ENCODE assay signal across 21 cellular contexts in genomic region chr4:112645541-112646329, GRCh38.
"Had no signal": no experiment of that assay in that cellular context is flagged by ENCODE, and none has a peak within 500 bp of the region (broad histone marks: within the 10 kb centered on the region; RNA-seq: fewer than 3 reads in every experiment).

No MANE protein-coding gene starts in this region.

- H3K4me3 Mint-ChIP-seq: activated B cell treated with CpG ODN at 0.5 μM for 24 hours; activated naive CD4-positive, alpha-beta T cell treated with anti-CD3 and anti-CD28 coated beads, Interleukin-2, amount 50 U/mL, for 24 hours; naive thymus-derived CD4-positive, alpha-beta T cell; stimulated activated effector memory CD8-positive, alpha-beta T cell treated with anti-CD3 and anti-CD28 coated beads, Interleukin-12 subunit alpha, Interleukin-12 subunit beta, amount 100 ng/mL, for 72 hours had no signal

- H3K4me1 ChIP-seq: upper lobe of right lung had no signal

- H3K4me3 ChIP-seq: adrenal gland, left ventricle myocardium inferior, mucosa of descending colon, thoracic aorta, upper lobe of right lung had no signal

- DNase-seq: activated B cell treated with CpG ODN at 0.5 μM for 24 hours; activated CD4-positive, alpha-beta T cell treated with anti-CD3 and anti-CD28 coated beads for 48 hours; activated CD8-positive, alpha-beta memory T cell treated with anti-CD3 and anti-CD28 coated beads for 24 hours; activated effector memory CD4-positive, alpha-beta T cell treated with Interleukin-2 at 50 U/mL for 16 hours; activated T-cell treated with anti-CD3 and anti-CD28 coated beads for 4 hours; adrenal gland; dermis blood vessel endothelial cell; hippocampal formation; kidney; left ventricle myocardium inferior; mucosa of descending colon; naive thymus-derived CD4-positive, alpha-beta T cell; posterior cingulate gyrus; retina; stimulated activated CD4-positive, alpha-beta T cell treated with anti-CD3 and anti-CD28 coated beads, Interleukin-12 subunit alpha, Interleukin-12 subunit beta, amount 100 ng/mL, for 4 hours; stimulated activated CD4-positive, alpha-beta T cell treated with anti-CD3 and anti-CD28 coated beads, Interleukin-2, amount 100 ng/mL, for 24 hours; T-helper 2 cell; upper lobe of right lung had no signal

- H3K27ac Mint-ChIP-seq: activated B cell treated with CpG ODN at 0.5 μM for 24 hours; activated naive CD4-positive, alpha-beta T cell treated with anti-CD3 and anti-CD28 coated beads, Interleukin-2, amount 50 U/mL, for 24 hours; stimulated activated effector memory CD8-positive, alpha-beta T cell treated with anti-CD3 and anti-CD28 coated beads, Interleukin-12 subunit alpha, Interleukin-12 subunit beta, amount 100 ng/mL, for 72 hours had no signal

- H3K9me3 ChIP-seq: adrenal gland, left ventricle myocardium inferior, mucosa of descending colon, thoracic aorta, upper lobe of right lung had no signal

- H3K27ac ChIP-seq: adrenal gland, left ventricle myocardium inferior, thoracic aorta, upper lobe of right lung had no signal

- ATAC-seq: mucosa of descending colon; naive thymus-derived CD4-positive, alpha-beta T cell; stimulated activated effector memory CD8-positive, alpha-beta T cell treated with anti-CD3 and anti-CD28 coated beads, Interleukin-12 subunit alpha, Interleukin-12 subunit beta, amount 100 ng/mL, for 72 hours; upper lobe of right lung had no signal

- H3K27me3 Mint-ChIP-seq: activated B cell treated with CpG ODN at 0.5 μM for 24 hours; activated naive CD4-positive, alpha-beta T cell treated with anti-CD3 and anti-CD28 coated beads, Interleukin-2, amount 50 U/mL, for 24 hours; naive thymus-derived CD4-positive, alpha-beta T cell had no signal

- H3K9me3 Mint-ChIP-seq: activated B cell treated with CpG ODN at 0.5 μM for 24 hours; activated naive CD4-positive, alpha-beta T cell treated with anti-CD3 and anti-CD28 coated beads, Interleukin-2, amount 50 U/mL, for 24 hours; naive thymus-derived CD4-positive, alpha-beta T cell; stimulated activated effector memory CD8-positive, alpha-beta T cell treated with anti-CD3 and anti-CD28 coated beads, Interleukin-12 subunit alpha, Interleukin-12 subunit beta, amount 100 ng/mL, for 72 hours had no signal

- H3K27me3 ChIP-seq: adrenal gland, upper lobe of right lung had no signal
